25 cellular contexts compared by ENCODE assay signal in genomic region chr5:2502970-2503594, GRCh38.
"Had no signal": no experiment of that assay in that cellular context is flagged by ENCODE, and none has a peak within 500 bp of the region (broad histone marks: within the 10 kb centered on the region; RNA-seq: fewer than 3 reads in every experiment).

No MANE protein-coding gene starts in this region.

- DNase-seq: activated CD4-positive, alpha-beta memory T cell treated with anti-CD3 and anti-CD28 coated beads for 36 hours; activated CD4-positive, alpha-beta T cell treated with anti-CD3 and anti-CD28 coated beads for 36 hours; activated CD4-positive, alpha-beta T cell treated with anti-CD3 and anti-CD28 coated beads, Interleukin-2, amount 10 ng/mL, durations not matched to agents 24 days and 14 days; activated CD4-positive, CD25-positive, alpha-beta regulatory T cell; activated CD4-positive, CD25-positive, alpha-beta regulatory T cell treated with anti-CD3 and anti-CD28 coated beads, Interleukin-2, amount 50 U/mL, for 72 hours; activated CD8-positive, alpha-beta memory T cell treated with anti-CD3 and anti-CD28 coated beads, Interleukin-2, amount 10 ng/mL, durations not matched to agents 7 days and 5 days; activated CD8-positive, alpha-beta memory T cell treated with anti-CD3 and anti-CD28 coated beads, Interleukin-2, amount 50 U/mL, for 4 hours; activated CD8-positive, alpha-beta T cell treated with anti-CD3 and anti-CD28 coated beads, Interleukin-2, amount 10 ng/mL, durations not matched to agents 7 days and 5 days; activated effector memory CD4-positive, alpha-beta T cell treated with anti-CD3 and anti-CD28 coated beads, Interleukin-2, amount 50 U/mL, for 16 hours; activated naive CD4-positive, alpha-beta T cell treated with anti-CD3 and anti-CD28 coated beads for 36 hours; activated naive CD8-positive, alpha-beta T cell treated with anti-CD3 and anti-CD28 coated beads, Interleukin-2, amount 10 ng/mL, durations not matched to agents 7 days and 5 days; activated T-cell treated with anti-CD3 and anti-CD28 coated beads, Interleukin-2, amount 50 U/mL, for 1 hour; activated T-cell treated with anti-CD3 and anti-CD28 coated beads, Interleukin-2, amount 50 U/mL, for 48 hours; amniotic stem cell; anterior cingulate cortex; brain microvascular endothelial cell; cortex of kidney; dermis blood vessel endothelial cell; effector CD4-positive, alpha-beta T cell; effector memory CD8-positive, alpha-beta T cell; foreskin fibroblast; head of caudate nucleus; T-helper 1 cell; T-helper 17 cell had no signal

- ATAC-seq: activated CD4-positive, alpha-beta T cell treated with anti-CD3 and anti-CD28 coated beads for 36 hours; activated CD8-positive, alpha-beta memory T cell treated with anti-CD3 and anti-CD28 coated beads, Interleukin-2, amount 10 ng/mL, durations not matched to agents 7 days and 5 days; activated CD8-positive, alpha-beta T cell treated with anti-CD3 and anti-CD28 coated beads, Interleukin-2, amount 10 ng/mL, durations not matched to agents 7 days and 5 days; effector memory CD8-positive, alpha-beta T cell; T-helper 17 cell had no signal

- H3K36me3 ChIP-seq: brain microvascular endothelial cell had no signal

- H3K27me3 ChIP-seq: brain microvascular endothelial cell had no signal

- H3K27ac ChIP-seq: brain microvascular endothelial cell, epithelial cell of prostate had no signal
